Comparison of ENCODE assay signal across 14 cellular contexts in the genomic region with DNA sequence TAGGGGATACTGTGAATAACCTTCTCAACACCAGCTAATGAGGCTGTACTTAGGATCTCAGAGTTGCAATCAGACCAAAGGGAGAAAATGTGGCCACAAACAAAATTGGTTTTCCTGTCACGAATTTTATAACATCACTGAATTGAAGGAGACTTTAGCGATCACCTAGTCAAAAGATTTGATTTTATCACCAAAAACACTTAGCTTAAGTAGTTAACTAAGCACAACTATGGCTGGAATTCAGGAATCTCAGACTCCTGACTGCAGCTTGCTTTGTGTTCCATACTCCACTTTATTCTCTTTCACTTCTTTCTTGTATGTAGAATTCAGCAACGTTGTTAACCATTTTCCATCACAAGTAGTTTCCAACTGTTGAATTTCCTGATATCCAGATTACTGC.
"Had no signal": no experiment of that assay in that cellular context is flagged by ENCODE, and none has a peak within 500 bp of the region (broad histone marks: within the 10 kb centered on the region; RNA-seq: fewer than 3 reads in every experiment).

No MANE protein-coding gene starts in this region.

- H3K27me3 ChIP-seq: esophagus muscularis mucosa, left lung, neutrophil, right lobe of liver had no signal

- H3K36me3 ChIP-seq: esophagus muscularis mucosa, left lung, neutrophil, right lobe of liver had no signal

- FAIRE-seq: bronchial epithelial cell had no signal

- H3K27ac ChIP-seq: esophagus muscularis mucosa, left lung, neutrophil, right lobe of liver had no signal

- H3K27ac Mint-ChIP-seq: activated CD4-positive, alpha-beta memory T cell treated with anti-CD3 and anti-CD28 coated beads for 36 hours; activated naive CD8-positive, alpha-beta T cell treated with anti-CD3 and anti-CD28 coated beads for 36 hours; memory B cell had no signal

- H3K36me3 Mint-ChIP-seq: activated CD4-positive, alpha-beta memory T cell treated with anti-CD3 and anti-CD28 coated beads for 36 hours; activated naive CD8-positive, alpha-beta T cell treated with anti-CD3 and anti-CD28 coated beads for 36 hours; memory B cell had no signal

- H3K9me3 ChIP-seq: esophagus muscularis mucosa, left lung, neutrophil, right lobe of liver had no signal

- H3K4me1 Mint-ChIP-seq: activated naive CD8-positive, alpha-beta T cell treated with anti-CD3 and anti-CD28 coated beads for 36 hours; memory B cell had no signal

- H3K9me3 Mint-ChIP-seq: activated CD4-positive, alpha-beta memory T cell treated with anti-CD3 and anti-CD28 coated beads for 36 hours; activated naive CD8-positive, alpha-beta T cell treated with anti-CD3 and anti-CD28 coated beads for 36 hours; memory B cell had no signal

- H3K4me1 ChIP-seq: right lobe of liver had no signal

- DNase-seq: activated CD4-positive, alpha-beta memory T cell treated with anti-CD3 and anti-CD28 coated beads for 36 hours; activated CD4-positive, CD25-positive, alpha-beta regulatory T cell treated with anti-CD3 and anti-CD28 coated beads, Interleukin-2, amount 50 U/mL, for 72 hours; activated gamma-delta T cell treated with Interleukin-2 at 50 U/mL for 16 hours; activated naive CD8-positive, alpha-beta T cell treated with anti-CD3 and anti-CD28 coated beads for 36 hours; activated T-cell treated with anti-CD3 and anti-CD28 coated beads, Interleukin-2, amount 50 U/mL, for 48 hours; islet precursor cell; left lung; right lobe of liver; stimulated activated CD4-positive, alpha-beta T cell treated with anti-CD3 and anti-CD28 coated beads, Interleukin-12 subunit alpha, Interleukin-12 subunit beta, amount 100 ng/mL, for 4 hours; stimulated activated naive CD4-positive, alpha-beta T cell treated with Interleukin-2 at 50 U/mL for 16 hours had no signal

- H3K4me3 Mint-ChIP-seq: activated CD4-positive, alpha-beta memory T cell treated with anti-CD3 and anti-CD28 coated beads for 36 hours; activated naive CD8-positive, alpha-beta T cell treated with anti-CD3 and anti-CD28 coated beads for 36 hours; memory B cell had no signal

- H3K4me3 ChIP-seq: esophagus muscularis mucosa, left lung, right lobe of liver had no signal

- ATAC-seq: left lung, right lobe of liver had no signal
